In genomic region chr2:36704475-36705150, GRCh38 we compare ENCODE assay signal across 1 cellular context.
TF ChIP-seq lines count a peak whose summit lies in the region.

No MANE protein-coding gene starts in this region.

TF ChIP-seq in H1, 55 proteins besides CTCF, POLR2A, EP300 and RAD21:
- no peak for TF ChIP-seq ATF2 (IDR thresholded peaks at IDR 0.05; ENCODE audit: low read length)
- no peak for TF ChIP-seq YY1 (IDR thresholded peaks at IDR 0.05; ENCODE audit: low read depth, low read length)
- TF ChIP-seq RFX5 (IDR thresholded peaks at IDR 0.05; ENCODE audit: borderline replicate concordance, low read depth, low read length), result no peak
- TF ChIP-seq SP4 (IDR thresholded peaks at IDR 0.05; ENCODE audit: low read length), result no peak
- TF ChIP-seq KDM4A (IDR thresholded peaks at IDR 0.05; ENCODE audit: low read depth, low read length, severe bottlenecking), result no peak
- no peak for TF ChIP-seq SRF (IDR thresholded peaks at IDR 0.05; ENCODE audit: low read depth, low read length)
- no peak for TF ChIP-seq RBBP5 (IDR thresholded peaks at IDR 0.05; ENCODE audit: borderline replicate concordance, low read depth, low read length)
- no peak for TF ChIP-seq GABPA (IDR thresholded peaks at IDR 0.05; ENCODE audit: borderline replicate concordance, insufficient read depth, low read length)
- TF ChIP-seq SP1 (IDR thresholded peaks at IDR 0.05; ENCODE audit: low read depth, low read length), result no peak
- no peak for TF ChIP-seq BCL11A (IDR thresholded peaks at IDR 0.05; ENCODE audit: low read depth in 2 of 2, low read length in 2 of 2)
- TF ChIP-seq, protein P1, sequence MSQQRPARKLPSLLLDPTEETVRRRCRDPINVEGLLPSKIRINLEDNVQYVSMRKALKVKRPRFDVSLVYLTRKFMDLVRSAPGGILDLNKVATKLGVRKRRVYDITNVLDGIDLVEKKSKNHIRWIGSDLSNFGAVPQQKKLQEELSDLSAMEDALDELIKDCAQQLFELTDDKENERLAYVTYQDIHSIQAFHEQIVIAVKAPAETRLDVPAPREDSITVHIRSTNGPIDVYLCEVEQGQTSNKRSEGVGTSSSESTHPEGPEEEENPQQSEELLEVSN (IDR thresholded peaks at IDR 0.05), result no peak
